14 cellular contexts compared by ENCODE assay signal in the genomic region with DNA sequence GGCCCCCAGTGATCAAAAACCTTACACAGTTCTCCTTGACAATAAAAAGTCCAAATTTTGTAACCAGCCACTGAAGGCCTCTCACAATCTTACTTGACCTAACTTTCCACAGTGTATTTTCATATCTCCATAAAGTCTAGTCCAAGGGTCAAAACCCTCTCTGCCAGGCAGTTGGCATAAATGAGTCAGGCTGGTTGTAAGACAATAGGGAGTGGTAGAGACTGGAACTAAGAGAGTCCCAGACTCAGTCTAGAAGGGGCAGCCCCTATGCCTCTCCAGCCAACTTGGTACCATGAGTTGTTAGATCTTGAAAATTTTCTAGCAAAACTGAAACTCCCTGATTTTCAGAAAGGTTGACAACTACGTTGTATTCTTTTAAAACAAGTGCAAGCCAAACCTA.
"Had no signal": no experiment of that assay in that cellular context is flagged by ENCODE, and none has a peak within 500 bp of the region (broad histone marks: within the 10 kb centered on the region; RNA-seq: fewer than 3 reads in every experiment).

No MANE protein-coding gene starts in this region.

- H3K27ac Mint-ChIP-seq: activated CD4-positive, alpha-beta T cell treated with anti-CD3 and anti-CD28 coated beads, Interleukin-2, amount 10 ng/mL, durations not matched to agents 7 days and 5 days; memory B cell; nephron; T-cell; type B pancreatic cell had no signal

- H3K4me1 ChIP-seq: adrenal gland, left ventricle myocardium inferior had no signal

- H3K27me3 ChIP-seq: adrenal gland had no signal

- H3K4me1 Mint-ChIP-seq: activated CD4-positive, alpha-beta T cell treated with anti-CD3 and anti-CD28 coated beads, Interleukin-2, amount 10 ng/mL, durations not matched to agents 7 days and 5 days; nephron had no signal

- H3K4me3 Mint-ChIP-seq: activated CD4-positive, alpha-beta T cell treated with anti-CD3 and anti-CD28 coated beads, Interleukin-2, amount 10 ng/mL, durations not matched to agents 7 days and 5 days; memory B cell; nephron; T-cell; type B pancreatic cell had no signal

- H3K9me3 Mint-ChIP-seq: activated CD4-positive, alpha-beta T cell treated with anti-CD3 and anti-CD28 coated beads, Interleukin-2, amount 10 ng/mL, durations not matched to agents 7 days and 5 days; memory B cell; nephron; T-cell; type B pancreatic cell had no signal

- DNase-seq: activated CD4-positive, alpha-beta T cell treated with anti-CD3 and anti-CD28 coated beads, Interleukin-2, amount 10 ng/mL, durations not matched to agents 7 days and 5 days; activated CD8-positive, alpha-beta memory T cell treated with anti-CD3 and anti-CD28 coated beads, Interleukin-2, amount 50 U/mL, for 4 hours; central memory CD4-positive, alpha-beta T cell; effector memory CD4-positive, alpha-beta T cell; left ventricle myocardium inferior; stimulated activated CD4-positive, alpha-beta T cell treated with anti-CD3 and anti-CD28 coated beads, Interleukin-4, amount 100 ng/mL, for 4 hours; substantia nigra; T-cell; WERI-Rb-1 had no signal

- H3K9me3 ChIP-seq: adrenal gland, left ventricle myocardium inferior had no signal

- H3K36me3 ChIP-seq: adrenal gland, left ventricle myocardium inferior had no signal

- H3K27me3 Mint-ChIP-seq: activated CD4-positive, alpha-beta T cell treated with anti-CD3 and anti-CD28 coated beads, Interleukin-2, amount 10 ng/mL, durations not matched to agents 7 days and 5 days; memory B cell; T-cell; type B pancreatic cell had no signal

- H3K4me3 ChIP-seq: adrenal gland, left ventricle myocardium inferior had no signal

- H3K27ac ChIP-seq: adrenal gland, epithelial cell of prostate, left ventricle myocardium inferior, WERI-Rb-1 had no signal

- H3K36me3 Mint-ChIP-seq: type B pancreatic cell had no signal

- ATAC-seq: T-cell had no signal
